ENCODE assay signal across 26 cellular contexts in genomic region chr12:113740699-113741098, GRCh38.
DNase-seq lines count a peak whose midpoint lies in the region; FAIRE-seq and TF ChIP-seq lines count a peak whose summit lies in the region.
"Had no signal": no experiment of that assay in that cellular context is flagged by ENCODE, and none has a peak within 500 bp of the region (broad histone marks: within the 10 kb centered on the region; RNA-seq: fewer than 3 reads in every experiment).

No MANE protein-coding gene starts in this region.

- no peak overlapping the region for H2BK20ac ChIP-seq in H1 (ENCODE audit: low read length)

- peak; percentile 52 for DNase-seq in NCI-H82 (lab: John Stamatoyannopoulos, UW)
- DNase-seq in NCI-H82 treated with DMSO at 0.1 percent for 48 hours (lab: John Stamatoyannopoulos, UW; ENCODE audit: unreplicated experiment), result no peak
- DNase-seq in NAMALWA (ENCODE audit: low spot score), result peak; percentile 38
- DNase-seq in SJCRH30, result peak; percentile 22 to 36
- DNase-seq in H1 (ENCODE audit: low read depth in 1 of 2, low spot score in 2 of 2), result no peak
- no peak for DNase-seq in KBM-7
- no peak for DNase-seq in hippocampal formation (lab: John Stamatoyannopoulos, UW)
- no peak for DNase-seq in effector CD4-positive, alpha-beta T cell
- DNase-seq: ACHN; DMS153; DND-41; H9; KG1; MG63; NCI-H2029 treated with DMSO at 0.1 percent for 48 hours; NCI-H345; NCI-H524; NCI-H748 treated with DMSO at 0.1 percent for 48 hours; NK-92 treated with Interleukin-12 subunit alpha and Interleukin-12 subunit beta, amount 100 ng/mL, for 24 hours; SHP77; T-helper 2 cell had no signal

- H3K27me3 ChIP-seq in SJCRH30 (no peaks in the 10 kb centered on the region; the same call in 1 of the 2 replicates), H1 (replicated peaks in 1 of 4; ENCODE audit: control insufficient read depth in 3 of 4, extremely low read depth in 1 of 4, insufficient read depth in 3 of 4, low read length in 3 of 4) (no peaks in the 10 kb centered on the region; a peak in 2 of 7 replicates)
- H3K27me3 ChIP-seq: MG63 had no signal

- H3K4me3 ChIP-seq in SJCRH30, result no peak overlapping the region
- H3K4me3 ChIP-seq in H1 (ENCODE audit: extremely low read depth in 1 of 4, insufficient read depth in 2 of 4, low read depth in 3 of 4, low read length in 4 of 4), result no peak overlapping the region
- H3K4me3 ChIP-seq: MG63, SK-N-MC had no signal

- H3K56ac ChIP-seq in H1 (replicated peaks; ENCODE audit: insufficient read length, low read depth, low read length), result no peak overlapping the region

- H3K18ac ChIP-seq in H1 (ENCODE audit: extremely low read depth, low read length), result no peak overlapping the region

- no peak overlapping the region for H2BK120ac ChIP-seq in H1 (replicated peaks; ENCODE audit: low read depth, low read length)

- CTCF ChIA-PET in H1 (lab: Charles Lee; ENCODE audit: partially characterized antibody), result no interaction called here

- no peak overlapping the region for H3K4me2 ChIP-seq in H1 (ENCODE audit: insufficient read depth in 1 of 2, low read depth in 2 of 2, low read length in 2 of 2)

- H4K8ac ChIP-seq in H1 (ENCODE audit: extremely low read depth, insufficient read depth, low read length), result no peak overlapping the region

- no peak overlapping the region for H4K5ac ChIP-seq in H1 (ENCODE audit: insufficient read length, low read depth, low read length)

- H2BK15ac ChIP-seq in H1 (ENCODE audit: low read length), result no peak overlapping the region

- H3K9ac ChIP-seq in H1 (replicated peaks in 1 of 4; ENCODE audit: extremely low read depth in 1 of 4, low read depth in 3 of 4, low read length in 3 of 4), result no peak overlapping the region

- H2AK5ac ChIP-seq in H1 (ENCODE audit: low read depth, low read length), result no peak overlapping the region

- no peak for TF ChIP-seq POLR2A in H1 (IDR thresholded peaks at IDR 0.05; ENCODE audit: control extremely low read depth in 1 of 2, low read depth in 2 of 2, low read length in 2 of 2)

- H3K27ac ChIP-seq in SJCRH30 (no peak overlapping the region), H1 (ENCODE audit: low read depth, low read length) (no peak overlapping the region)
- H3K27ac ChIP-seq: 22Rv1, HL-60, RWPE1, SK-N-MC had no signal

- POLR2A ChIA-PET in H1 (lab: Charles Lee; ENCODE audit: partially characterized antibody), result no interaction called here

- H2BK5ac ChIP-seq in H1 (ENCODE audit: low read depth, low read length), result no peak overlapping the region

- 94% methylated on average over 1 of the region's 1 CpG; no CpG with 5 or more reads in 1 of the 2 experiments for WGBS in H1 (ENCODE audit: extremely low coverage in 1 of 2, insufficient coverage in 1 of 2, insufficient read length in 1 of 2, insufficient replicate concordance in 2 of 2, low coverage in 1 of 2, low lambda C conversion rate in 2 of 2, missing lambda C conversion rate in 1 of 2), 2 experiments

- in situ Hi-C loops in KBM-7 (cut with MboI; ENCODE audit: low pct_unique_long_range_greater_than_20kb, low sequenced_read_pairs), result no loop called here

- no peaks in the 10 kb centered on the region for H3K36me3 ChIP-seq in SJCRH30
- H3K36me3 ChIP-seq in H1 (ENCODE audit: control insufficient read depth in 2 of 4, insufficient read depth in 4 of 4, low read length in 3 of 4), result no peaks in the 10 kb centered on the region
- H3K36me3 ChIP-seq: MG63 had no signal

- H3K23me2 ChIP-seq in H1 (ENCODE audit: low read depth, low read length), result no peaks in the 10 kb centered on the region

- no peak overlapping the region for H3K4ac ChIP-seq in H1 (replicated peaks; ENCODE audit: insufficient read length, low read depth, low read length)

- H3K79me1 ChIP-seq in H1 (ENCODE audit: low read depth, low read length), result no peaks in the 10 kb centered on the region

- H4K20me1 ChIP-seq in H1 (replicated peaks in 1 of 2; ENCODE audit: control insufficient read depth in 1 of 2, insufficient read depth in 2 of 2, low read length in 2 of 2), result no peaks in the 10 kb centered on the region

- H3K9me3 ChIP-seq in SJCRH30 (replicated peaks) (no peaks in the 10 kb centered on the region), H1 (ENCODE audit: insufficient read depth in 2 of 2, low read depth in 1 of 2, low read length in 1 of 2) (no peaks in the 10 kb centered on the region)
- H3K9me3 ChIP-seq: MG63 had no signal

- TF ChIP-seq EP300 in H1 (IDR thresholded peaks at IDR 0.05; ENCODE audit: borderline replicate concordance in 1 of 2, low read depth in 2 of 2, low read length in 2 of 2), result no peak

- no peak for FAIRE-seq in H1 (lab: Jason Lieb, UNC)
- FAIRE-seq: GM18507 had no signal

- H2BK12ac ChIP-seq in H1 (ENCODE audit: low read depth, low read length), result no peak overlapping the region

- H4K91ac ChIP-seq in H1 (replicated peaks; ENCODE audit: insufficient read length, low read length), result no peak overlapping the region

- H3K79me2 ChIP-seq in H1 (ENCODE audit: control insufficient read depth in 1 of 2, insufficient read depth in 2 of 2, low read length in 2 of 2), result no peaks in the 10 kb centered on the region

- no peak for TF ChIP-seq CTCF in H1 (IDR thresholded peaks at IDR 0.05; ENCODE audit: control extremely low read depth in 1 of 3, insufficient read depth in 1 of 3, low read depth in 1 of 3, low read length in 3 of 3)

- H3K23ac ChIP-seq in H1 (ENCODE audit: insufficient read length), result no peak overlapping the region

- H3K4me1 ChIP-seq in SJCRH30, result no peaks in the 10 kb centered on the region
- no peaks in the 10 kb centered on the region; a peak in 1 of 7 replicates for H3K4me1 ChIP-seq in H1 (replicated peaks in 1 of 4; ENCODE audit: control insufficient read depth in 3 of 4, insufficient read depth in 4 of 4, low read length in 3 of 4)

- no peak overlapping the region for H2AFZ ChIP-seq in H1 (ENCODE audit: low read length)

- H3K14ac ChIP-seq in H1 (ENCODE audit: insufficient read length), result no peak overlapping the region

- TF ChIP-seq RAD21 in H1 (IDR thresholded peaks at IDR 0.05 in 1 of 2, conservative IDR thresholded peaks at IDR 0.05 in 1 of 2; ENCODE audit: low read depth in 2 of 2, low read length in 2 of 2), result no peak

TF ChIP-seq in H1, 55 proteins besides CTCF, POLR2A, EP300 and RAD21:
- TF ChIP-seq USF2 (IDR thresholded peaks at IDR 0.05; ENCODE audit: low read length) (peak; percentile 76), TBP (IDR thresholded peaks at IDR 0.05; ENCODE audit: low read depth, low read length) (no peak), RXRA (IDR thresholded peaks at IDR 0.05; ENCODE audit: insufficient read depth, low read depth, low read length) (no peak), YY1 (IDR thresholded peaks at IDR 0.05; ENCODE audit: low read depth, low read length) (peak; percentile 47; the same call in 1 of the 2 replicates)
- TF ChIP-seq, protein P1, sequence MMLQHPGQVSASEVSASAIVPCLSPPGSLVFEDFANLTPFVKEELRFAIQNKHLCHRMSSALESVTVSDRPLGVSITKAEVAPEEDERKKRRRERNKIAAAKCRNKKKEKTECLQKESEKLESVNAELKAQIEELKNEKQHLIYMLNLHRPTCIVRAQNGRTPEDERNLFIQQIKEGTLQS (IDR thresholded peaks at IDR 0.05; ENCODE audit: insufficient read depth, low read depth, low read length), result peak; percentile 59; the same call in 1 of the 2 replicates

Comparison
In these comparisons a context has a peak if more than half of its experiments do, and no peak if none do; other contexts are left out.
1. DNase-seq: peak in NCI-H82 (single experiment), NAMALWA (single experiment) and SJCRH30 (2 of 2); none in NCI-H82 treated with DMSO at 0.1 percent for 48 hours (single experiment), H1 (0 of 2), KBM-7 (single experiment), hippocampal formation (0 of 2) and effector CD4-positive, alpha-beta T cell (single experiment).